Comparison of ENCODE assay signal across 12 cellular contexts in the genomic region with DNA sequence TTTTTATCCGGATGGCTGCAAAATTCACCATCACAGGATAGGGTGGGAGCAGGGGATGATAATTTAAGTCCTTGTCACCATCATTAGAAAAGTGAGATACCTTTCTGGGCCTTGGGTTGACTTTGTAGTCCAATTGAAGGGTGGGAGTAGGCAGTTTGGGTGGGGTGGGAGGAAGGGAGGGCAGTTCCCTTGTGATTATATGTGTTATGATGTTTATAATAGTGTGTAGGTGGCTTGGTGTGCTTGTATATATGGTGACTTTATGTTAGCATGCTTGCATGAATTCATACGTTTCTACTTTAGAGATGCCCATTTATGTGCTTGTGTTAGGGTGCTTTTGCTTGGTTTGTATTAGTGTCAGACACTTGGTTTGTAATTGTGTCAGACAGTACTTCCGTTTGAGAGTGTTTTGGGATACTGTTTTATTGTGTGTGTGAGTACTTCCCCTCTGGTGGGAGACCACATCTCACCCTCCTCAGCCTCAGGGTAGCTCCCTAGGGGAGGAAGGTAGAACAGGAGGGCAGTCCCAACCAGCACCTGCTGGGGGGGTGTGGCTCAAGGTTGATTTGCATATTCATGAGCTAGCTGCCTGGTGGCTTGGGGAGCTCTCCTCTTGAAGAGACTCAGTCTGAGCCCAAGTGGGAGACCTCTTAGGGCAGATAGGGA. TPM values are rescaled to one million over a fixed set of nuclear protein-coding genes. Genes with fewer than 3 reads are reported as not detected.
DNase-seq lines count a peak whose midpoint lies in the region; ATAC-seq and TF ChIP-seq lines count a peak whose summit lies in the region.
"Had no signal": no experiment of that assay in that cellular context is flagged by ENCODE, and none has a peak within 500 bp of the region (broad histone marks: within the 10 kb centered on the region; RNA-seq: fewer than 3 reads in every experiment).

No MANE protein-coding gene starts in this region.

- H3K9ac ChIP-seq in BLaER1 = no peak overlapping the region
- H3K9ac ChIP-seq: parathyroid adenoma had no signal

- no peak overlapping the region for H3K4me3 ChIP-seq in BLaER1

- no peaks in the 10 kb centered on the region for H3K9me3 ChIP-seq in BLaER1

- H3K4me1 ChIP-seq in BLaER1 = peaks cover 22% of the 10 kb centered on the region
- H3K4me1 ChIP-seq: parathyroid adenoma had no signal

- H3K4me2 ChIP-seq in BLaER1 = peak overlapping the region; percentile 73

- no peaks in the 10 kb centered on the region for H3K36me3 Mint-ChIP-seq in WTC11
- H3K36me3 Mint-ChIP-seq in activated T-helper 2 cell treated with anti-CD3 and anti-CD28 coated beads, Interferon-gamma antibody, Interleukin-2, Interleukin-4, amounts not matched to agents 10 μg/mL and 5 μg/mL and 100 μg/mL, durations not matched to agents 14 hours and 24 hours and 36 hours (ENCODE audit: low read depth) = no peaks in the 10 kb centered on the region
- H3K36me3 Mint-ChIP-seq in T-helper 2 cell treated with Interferon-gamma antibody and Interleukin-4, amounts not matched to agents 5 μg/mL and 100 μg/mL, for 36 hours (ENCODE audit: low read depth) = no peaks in the 10 kb centered on the region
- H3K36me3 Mint-ChIP-seq: activated naive CD4-positive, alpha-beta T cell treated with anti-CD3 and anti-CD28 coated beads, Interleukin-2, amount 50 U/mL, for 24 hours had no signal

- CTCF ChIA-PET in WTC11 (lab: Charles Lee) = interaction anchor here (0.8 to 4.6 kb wide), 25 partner anchors 10 to 469 kb away, joined by 3 to 67 read pairs (median 4); no protein-coding TSS in a partner anchor

- H3K4me3 Mint-ChIP-seq in WTC11 = no peak overlapping the region
- H3K4me3 Mint-ChIP-seq in activated T-helper 2 cell treated with anti-CD3 and anti-CD28 coated beads, Interferon-gamma antibody, Interleukin-2, Interleukin-4, amounts not matched to agents 10 μg/mL and 5 μg/mL and 100 μg/mL, durations not matched to agents 14 hours and 24 hours and 36 hours (ENCODE audit: low read depth) = no peak overlapping the region
- no peak overlapping the region for H3K4me3 Mint-ChIP-seq in T-helper 2 cell treated with Interferon-gamma antibody and Interleukin-4, amounts not matched to agents 5 μg/mL and 100 μg/mL, for 36 hours
- H3K4me3 Mint-ChIP-seq: activated naive CD4-positive, alpha-beta T cell treated with anti-CD3 and anti-CD28 coated beads, Interleukin-2, amount 50 U/mL, for 24 hours had no signal

- H4K20me1 ChIP-seq in BLaER1 = peaks cover 10% of the 10 kb centered on the region

- H3K27ac Mint-ChIP-seq in WTC11 = no peak overlapping the region
- H3K27ac Mint-ChIP-seq in activated T-helper 2 cell treated with anti-CD3 and anti-CD28 coated beads, Interferon-gamma antibody, Interleukin-2, Interleukin-4, amounts not matched to agents 10 μg/mL and 5 μg/mL and 100 μg/mL, durations not matched to agents 14 hours and 24 hours and 36 hours = no peak overlapping the region
- H3K27ac Mint-ChIP-seq in T-helper 2 cell treated with Interferon-gamma antibody and Interleukin-4, amounts not matched to agents 5 μg/mL and 100 μg/mL, for 36 hours = no peak overlapping the region
- H3K27ac Mint-ChIP-seq: activated naive CD4-positive, alpha-beta T cell treated with anti-CD3 and anti-CD28 coated beads, Interleukin-2, amount 50 U/mL, for 24 hours had no signal

- H3K27me3 Mint-ChIP-seq in WTC11 (ENCODE audit: low read depth) = peaks cover 12% of the 10 kb centered on the region
- H3K27me3 Mint-ChIP-seq in activated T-helper 2 cell treated with anti-CD3 and anti-CD28 coated beads, Interferon-gamma antibody, Interleukin-2, Interleukin-4, amounts not matched to agents 10 μg/mL and 5 μg/mL and 100 μg/mL, durations not matched to agents 14 hours and 24 hours and 36 hours (ENCODE audit: low read depth) = peaks cover 13% of the 10 kb centered on the region
- peaks cover 13% of the 10 kb centered on the region for H3K27me3 Mint-ChIP-seq in T-helper 2 cell treated with Interferon-gamma antibody and Interleukin-4, amounts not matched to agents 5 μg/mL and 100 μg/mL, for 36 hours (ENCODE audit: low read depth)

- H3K27me3 ChIP-seq in BLaER1 = peaks cover 10% of the 10 kb centered on the region

- intact Hi-C loops in activated T-helper 2 cell treated with anti-CD3 and anti-CD28 coated beads, Interferon-gamma antibody, Interleukin-2, Interleukin-4, amounts not matched to agents 10 μg/mL and 5 μg/mL and 100 μg/mL, durations not matched to agents 14 hours and 24 hours and 36 hours (cut with micrococcal nuclease) = loop anchor here (1.0 kb wide), 1 partner anchor 13 kb away; no protein-coding TSS in a partner anchor

- peak; percentile 75 for DNase-seq in WTC11 (ENCODE audit: low spot score)
- DNase-seq in activated T-helper 2 cell treated with anti-CD3 and anti-CD28 coated beads, Interferon-gamma antibody, Interleukin-2, Interleukin-4, amounts not matched to agents 10 μg/mL and 5 μg/mL and 100 μg/mL, durations not matched to agents 14 hours and 24 hours and 36 hours (ENCODE audit: low spot score) = no peak
- DNase-seq in NCI-H1694 (lab: John Stamatoyannopoulos, UW) = no peak
- DNase-seq in T-helper 2 cell treated with Interferon-gamma antibody and Interleukin-4, amounts not matched to agents 5 μg/mL and 100 μg/mL, for 36 hours (ENCODE audit: low spot score) = no peak
- DNase-seq: NCI-H446 had no signal

- peak; percentile 62 for ATAC-seq in GM18909 (IDR thresholded peaks at IDR 0.05; ENCODE audit: poor library complexity, unreplicated experiment)
- peak; percentile 75 for ATAC-seq in HG02981 (IDR thresholded peaks at IDR 0.05; ENCODE audit: unreplicated experiment)
- peak; percentile 94 for ATAC-seq in WTC11
- no peak for ATAC-seq in HG02571 (IDR thresholded peaks at IDR 0.05; ENCODE audit: unreplicated experiment)

- peaks cover 46% of the 10 kb centered on the region for H3K4me1 Mint-ChIP-seq in WTC11
- peaks cover 9% of the 10 kb centered on the region for H3K4me1 Mint-ChIP-seq in activated T-helper 2 cell treated with anti-CD3 and anti-CD28 coated beads, Interferon-gamma antibody, Interleukin-2, Interleukin-4, amounts not matched to agents 10 μg/mL and 5 μg/mL and 100 μg/mL, durations not matched to agents 14 hours and 24 hours and 36 hours (ENCODE audit: low read depth)
- H3K4me1 Mint-ChIP-seq in T-helper 2 cell treated with Interferon-gamma antibody and Interleukin-4, amounts not matched to agents 5 μg/mL and 100 μg/mL, for 36 hours (ENCODE audit: low read depth) = peaks cover 3% of the 10 kb centered on the region

- POLR2A ChIA-PET in WTC11 (lab: Charles Lee) = interaction anchor here (1.2 kb wide), 2 partner anchors 24 to 41 kb away, joined by 3 to 4 read pairs; no protein-coding TSS in a partner anchor

- H3K9me3 Mint-ChIP-seq in WTC11 = no peaks in the 10 kb centered on the region
- no peaks in the 10 kb centered on the region for H3K9me3 Mint-ChIP-seq in activated T-helper 2 cell treated with anti-CD3 and anti-CD28 coated beads, Interferon-gamma antibody, Interleukin-2, Interleukin-4, amounts not matched to agents 10 μg/mL and 5 μg/mL and 100 μg/mL, durations not matched to agents 14 hours and 24 hours and 36 hours
- no peaks in the 10 kb centered on the region for H3K9me3 Mint-ChIP-seq in T-helper 2 cell treated with Interferon-gamma antibody and Interleukin-4, amounts not matched to agents 5 μg/mL and 100 μg/mL, for 36 hours
- H3K9me3 Mint-ChIP-seq: activated naive CD4-positive, alpha-beta T cell treated with anti-CD3 and anti-CD28 coated beads, Interleukin-2, amount 50 U/mL, for 24 hours had no signal

- TF ChIP-seq CTCF in WTC11 (IDR thresholded peaks at IDR 0.05) = no peak

- no peaks in the 10 kb centered on the region for H3K36me3 ChIP-seq in BLaER1

- H3K27ac ChIP-seq in BLaER1 = no peak overlapping the region
- H3K27ac ChIP-seq: HL-60, parathyroid adenoma had no signal

TF ChIP-seq in WTC11, 78 proteins besides CTCF, POLR2A, EP300 and RAD21:
- TF ChIP-seq TP53 (CRISPR knock-in tag; IDR thresholded peaks at IDR 0.05) = no peak
- TF ChIP-seq, protein P1, sequence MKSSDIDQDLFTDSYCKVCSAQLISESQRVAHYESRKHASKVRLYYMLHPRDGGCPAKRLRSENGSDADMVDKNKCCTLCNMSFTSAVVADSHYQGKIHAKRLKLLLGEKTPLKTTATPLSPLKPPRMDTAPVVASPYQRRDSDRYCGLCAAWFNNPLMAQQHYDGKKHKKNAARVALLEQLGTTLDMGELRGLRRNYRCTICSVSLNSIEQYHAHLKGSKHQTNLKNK (CRISPR knock-in tag; IDR thresholded peaks at IDR 0.05) = no peak
- no peak for TF ChIP-seq JUN (CRISPR knock-in tag; IDR thresholded peaks at IDR 0.05)
- TF ChIP-seq TEAD4 (CRISPR knock-in tag; IDR thresholded peaks at IDR 0.05) = no peak
- TF ChIP-seq ZNF671 (CRISPR knock-in tag; IDR thresholded peaks at IDR 0.05) = no peak
- TF ChIP-seq, protein P2, sequence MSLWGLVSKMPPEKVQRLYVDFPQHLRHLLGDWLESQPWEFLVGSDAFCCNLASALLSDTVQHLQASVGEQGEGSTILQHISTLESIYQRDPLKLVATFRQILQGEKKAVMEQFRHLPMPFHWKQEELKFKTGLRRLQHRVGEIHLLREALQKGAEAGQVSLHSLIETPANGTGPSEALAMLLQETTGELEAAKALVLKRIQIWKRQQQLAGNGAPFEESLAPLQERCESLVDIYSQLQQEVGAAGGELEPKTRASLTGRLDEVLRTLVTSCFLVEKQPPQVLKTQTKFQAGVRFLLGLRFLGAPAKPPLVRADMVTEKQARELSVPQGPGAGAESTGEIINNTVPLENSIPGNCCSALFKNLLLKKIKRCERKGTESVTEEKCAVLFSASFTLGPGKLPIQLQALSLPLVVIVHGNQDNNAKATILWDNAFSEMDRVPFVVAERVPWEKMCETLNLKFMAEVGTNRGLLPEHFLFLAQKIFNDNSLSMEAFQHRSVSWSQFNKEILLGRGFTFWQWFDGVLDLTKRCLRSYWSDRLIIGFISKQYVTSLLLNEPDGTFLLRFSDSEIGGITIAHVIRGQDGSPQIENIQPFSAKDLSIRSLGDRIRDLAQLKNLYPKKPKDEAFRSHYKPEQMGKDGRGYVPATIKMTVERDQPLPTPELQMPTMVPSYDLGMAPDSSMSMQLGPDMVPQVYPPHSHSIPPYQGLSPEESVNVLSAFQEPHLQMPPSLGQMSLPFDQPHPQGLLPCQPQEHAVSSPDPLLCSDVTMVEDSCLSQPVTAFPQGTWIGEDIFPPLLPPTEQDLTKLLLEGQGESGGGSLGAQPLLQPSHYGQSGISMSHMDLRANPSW (CRISPR knock-in tag; conservative IDR thresholded peaks at IDR 0.05; ENCODE audit: low read depth) = no peak

RNA-seq across cellular contexts. Expression of a gene that starts 6.3 kb away (rescaled TPM):
- 18.9 to 22.4 TPM (median 20.9 TPM) in 3 replicates for total RNA-seq in WTC11 (2021)
- 0.32 and 0.48 TPM in 2 replicates for total RNA-seq in activated T-helper 2 cell treated with anti-CD3 and anti-CD28 coated beads, Interferon-gamma antibody, Interleukin-2, Interleukin-4, amounts not matched to agents 10 μg/mL and 5 μg/mL and 100 μg/mL, durations not matched to agents 14 hours and 24 hours and 36 hours

RNA-seq across cellular contexts. Expression of a gene that starts 40.3 kb away (rescaled TPM):
- 41.3 to 42.6 TPM (median 42.2 TPM) in 3 replicates for total RNA-seq in WTC11 (2021)
- 78.8 and 79.0 TPM in 2 replicates for total RNA-seq in activated T-helper 2 cell treated with anti-CD3 and anti-CD28 coated beads, Interferon-gamma antibody, Interleukin-2, Interleukin-4, amounts not matched to agents 10 μg/mL and 5 μg/mL and 100 μg/mL, durations not matched to agents 14 hours and 24 hours and 36 hours

RNA-seq across cellular contexts. Expression of a gene that starts 47.6 kb away (rescaled TPM):
- 28.1 to 34.4 TPM (median 28.1 TPM) in 3 replicates for total RNA-seq in WTC11 (2021)
- 30.1 and 33.3 TPM in 2 replicates for total RNA-seq in activated T-helper 2 cell treated with anti-CD3 and anti-CD28 coated beads, Interferon-gamma antibody, Interleukin-2, Interleukin-4, amounts not matched to agents 10 μg/mL and 5 μg/mL and 100 μg/mL, durations not matched to agents 14 hours and 24 hours and 36 hours

Comparison
In these comparisons a context has a peak if more than half of its experiments do, and no peak if none do; other contexts are left out.
1. RNA of a gene that starts 6.3 kb away (total RNA-seq): 18.9 to 22.4 TPM in WTC11; 0.32 to 0.48 TPM in activated T-helper 2 cell treated with anti-CD3 and anti-CD28 coated beads, Interferon-gamma antibody, Interleukin-2, Interleukin-4, amounts not matched to agents 10 μg/mL and 5 μg/mL and 100 μg/mL, durations not matched to agents 14 hours and 24 hours and 36 hours; every median in the first group is over 10 times any median in the second.